Comparison of ENCODE assay signal across 1 cellular context in genomic region chr16:85569615-85570212, GRCh38.
TF ChIP-seq lines count a peak whose summit lies in the region.

No MANE protein-coding gene starts in this region.

TF ChIP-seq in K562, 482 proteins besides CTCF, POLR2A, EP300 and RAD21 (continued from another document and continues in another):
- TF ChIP-seq CHD7 (IDR thresholded peaks at IDR 0.05; ENCODE audit: low read depth, low read length) (no peak), E2F6 (IDR thresholded peaks at IDR 0.05; ENCODE audit: borderline replicate concordance in 1 of 2, extremely low read depth in 1 of 2, insufficient read depth in 1 of 2, insufficient read length in 1 of 2, low read depth in 1 of 2, low read length in 1 of 2, poor library complexity in 1 of 2, severe bottlenecking in 1 of 2) (peak in 1 of 2 experiments; percentile 17), FOS (IDR thresholded peaks at IDR 0.05; ENCODE audit: extremely low read depth, insufficient read length) (no peak), DPF2 (IDR thresholded peaks at IDR 0.05) (peak; percentile 50), SREBF1 (IDR thresholded peaks at IDR 0.05; ENCODE audit: borderline replicate concordance, low read depth, low read length) (0 out of 2 replicates have a peak, but pooled peaks have one; percentile 20), KLF1 (tag; IDR thresholded peaks at IDR 0.05) (no peak), MTA2 (IDR thresholded peaks at IDR 0.05; ENCODE audit: low read depth) (no peak), TBP (optimal IDR thresholded peaks at IDR 0.05; ENCODE audit: low read depth, low read length) (peak; percentile 71), SMARCE1 (IDR thresholded peaks at IDR 0.05) (0 out of 2 replicates have a peak, but pooled peaks have one; percentile 14), BHLHE40 (IDR thresholded peaks at IDR 0.05; ENCODE audit: low read length) (peak; percentile 14), HIVEP1 (CRISPR knock-in tag; IDR thresholded peaks at IDR 0.05) (no peak), NR2F6 (CRISPR knock-in tag; IDR thresholded peaks at IDR 0.05) (no peak), BRD4 (IDR thresholded peaks at IDR 0.05) (no peak; the same call in 1 of the 2 replicates), POLR2G (IDR thresholded peaks at IDR 0.05; ENCODE audit: low read depth, low read length) (peak; percentile 76), PCBP2 (IDR thresholded peaks at IDR 0.05; ENCODE audit: low read depth, low read length, poor library complexity, severe bottlenecking) (no peak), RREB1 (CRISPR knock-in tag; IDR thresholded peaks at IDR 0.05) (peak; percentile 53; the same call in 1 of the 2 replicates), ATF7 (IDR thresholded peaks at IDR 0.05) (peak; percentile 73; the same call in 1 of the 2 replicates), FOXA3 (CRISPR knock-in tag; conservative IDR thresholded peaks at IDR 0.05 in 1 of 2, IDR thresholded peaks at IDR 0.05 in 1 of 2) (peak in 1 of 2 experiments; percentile 81; a peak in 2 of 4 replicates), MAZ (CRISPR knock-in tag; conservative IDR thresholded peaks at IDR 0.05 in 1 of 2, IDR thresholded peaks at IDR 0.05 in 1 of 2) (peak; percentile 65 to 84; a peak in 3 of 4 replicates), HNRNPH1 (optimal IDR thresholded peaks at IDR 0.05; ENCODE audit: low read depth, low read length) (no peak)
- TF ChIP-seq, protein P1, sequence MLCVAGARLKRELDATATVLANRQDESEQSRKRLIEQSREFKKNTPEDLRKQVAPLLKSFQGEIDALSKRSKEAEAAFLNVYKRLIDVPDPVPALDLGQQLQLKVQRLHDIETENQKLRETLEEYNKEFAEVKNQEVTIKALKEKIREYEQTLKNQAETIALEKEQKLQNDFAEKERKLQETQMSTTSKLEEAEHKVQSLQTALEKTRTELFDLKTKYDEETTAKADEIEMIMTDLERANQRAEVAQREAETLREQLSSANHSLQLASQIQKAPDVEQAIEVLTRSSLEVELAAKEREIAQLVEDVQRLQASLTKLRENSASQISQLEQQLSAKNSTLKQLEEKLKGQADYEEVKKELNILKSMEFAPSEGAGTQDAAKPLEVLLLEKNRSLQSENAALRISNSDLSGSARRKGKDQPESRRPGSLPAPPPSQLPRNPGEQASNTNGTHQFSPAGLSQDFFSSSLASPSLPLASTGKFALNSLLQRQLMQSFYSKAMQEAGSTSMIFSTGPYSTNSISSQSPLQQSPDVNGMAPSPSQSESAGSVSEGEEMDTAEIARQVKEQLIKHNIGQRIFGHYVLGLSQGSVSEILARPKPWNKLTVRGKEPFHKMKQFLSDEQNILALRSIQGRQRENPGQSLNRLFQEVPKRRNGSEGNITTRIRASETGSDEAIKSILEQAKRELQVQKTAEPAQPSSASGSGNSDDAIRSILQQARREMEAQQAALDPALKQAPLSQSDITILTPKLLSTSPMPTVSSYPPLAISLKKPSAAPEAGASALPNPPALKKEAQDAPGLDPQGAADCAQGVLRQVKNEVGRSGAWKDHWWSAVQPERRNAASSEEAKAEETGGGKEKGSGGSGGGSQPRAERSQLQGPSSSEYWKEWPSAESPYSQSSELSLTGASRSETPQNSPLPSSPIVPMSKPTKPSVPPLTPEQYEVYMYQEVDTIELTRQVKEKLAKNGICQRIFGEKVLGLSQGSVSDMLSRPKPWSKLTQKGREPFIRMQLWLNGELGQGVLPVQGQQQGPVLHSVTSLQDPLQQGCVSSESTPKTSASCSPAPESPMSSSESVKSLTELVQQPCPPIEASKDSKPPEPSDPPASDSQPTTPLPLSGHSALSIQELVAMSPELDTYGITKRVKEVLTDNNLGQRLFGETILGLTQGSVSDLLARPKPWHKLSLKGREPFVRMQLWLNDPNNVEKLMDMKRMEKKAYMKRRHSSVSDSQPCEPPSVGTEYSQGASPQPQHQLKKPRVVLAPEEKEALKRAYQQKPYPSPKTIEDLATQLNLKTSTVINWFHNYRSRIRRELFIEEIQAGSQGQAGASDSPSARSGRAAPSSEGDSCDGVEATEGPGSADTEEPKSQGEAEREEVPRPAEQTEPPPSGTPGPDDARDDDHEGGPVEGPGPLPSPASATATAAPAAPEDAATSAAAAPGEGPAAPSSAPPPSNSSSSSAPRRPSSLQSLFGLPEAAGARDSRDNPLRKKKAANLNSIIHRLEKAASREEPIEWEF (CRISPR knock-in tag; IDR thresholded peaks at IDR 0.05), result no peak
- TF ChIP-seq, protein P2, sequence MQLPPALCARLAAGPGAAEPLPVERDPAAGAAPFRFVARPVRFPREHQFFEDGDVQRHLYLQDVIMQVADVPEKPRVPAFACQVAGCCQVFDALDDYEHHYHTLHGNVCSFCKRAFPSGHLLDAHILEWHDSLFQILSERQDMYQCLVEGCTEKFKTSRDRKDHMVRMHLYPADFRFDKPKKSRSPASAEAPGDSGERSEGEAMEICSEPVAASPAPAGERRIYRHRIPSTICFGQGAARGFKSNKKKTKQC (CRISPR knock-in tag; IDR thresholded peaks at IDR 0.05), result no peak
- TF ChIP-seq, protein P3, sequence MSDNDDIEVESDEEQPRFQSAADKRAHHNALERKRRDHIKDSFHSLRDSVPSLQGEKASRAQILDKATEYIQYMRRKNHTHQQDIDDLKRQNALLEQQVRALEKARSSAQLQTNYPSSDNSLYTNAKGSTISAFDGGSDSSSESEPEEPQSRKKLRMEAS (CRISPR knock-in tag; IDR thresholded peaks at IDR 0.05), result peak; percentile 45; the same call in 1 of the 2 replicates
- TF ChIP-seq, protein P4, sequence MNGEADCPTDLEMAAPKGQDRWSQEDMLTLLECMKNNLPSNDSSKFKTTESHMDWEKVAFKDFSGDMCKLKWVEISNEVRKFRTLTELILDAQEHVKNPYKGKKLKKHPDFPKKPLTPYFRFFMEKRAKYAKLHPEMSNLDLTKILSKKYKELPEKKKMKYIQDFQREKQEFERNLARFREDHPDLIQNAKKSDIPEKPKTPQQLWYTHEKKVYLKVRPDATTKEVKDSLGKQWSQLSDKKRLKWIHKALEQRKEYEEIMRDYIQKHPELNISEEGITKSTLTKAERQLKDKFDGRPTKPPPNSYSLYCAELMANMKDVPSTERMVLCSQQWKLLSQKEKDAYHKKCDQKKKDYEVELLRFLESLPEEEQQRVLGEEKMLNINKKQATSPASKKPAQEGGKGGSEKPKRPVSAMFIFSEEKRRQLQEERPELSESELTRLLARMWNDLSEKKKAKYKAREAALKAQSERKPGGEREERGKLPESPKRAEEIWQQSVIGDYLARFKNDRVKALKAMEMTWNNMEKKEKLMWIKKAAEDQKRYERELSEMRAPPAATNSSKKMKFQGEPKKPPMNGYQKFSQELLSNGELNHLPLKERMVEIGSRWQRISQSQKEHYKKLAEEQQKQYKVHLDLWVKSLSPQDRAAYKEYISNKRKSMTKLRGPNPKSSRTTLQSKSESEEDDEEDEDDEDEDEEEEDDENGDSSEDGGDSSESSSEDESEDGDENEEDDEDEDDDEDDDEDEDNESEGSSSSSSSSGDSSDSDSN (IDR thresholded peaks at IDR 0.05; ENCODE audit: borderline replicate concordance in 1 of 2, low read depth in 2 of 2, low read length in 2 of 2), result 0 out of 4 replicates have a peak, but pooled peaks have one; percentile 10 to 55
